ENCODE assay signal across 33 cellular contexts in genomic region chr16:82226327-82226726, GRCh38.
"Had no signal": no experiment of that assay in that cellular context is flagged by ENCODE, and none has a peak within 500 bp of the region (broad histone marks: within the 10 kb centered on the region; RNA-seq: fewer than 3 reads in every experiment).

No MANE protein-coding gene starts in this region.

- H3K27ac ChIP-seq: PC-9, RWPE1, SJCRH30, SK-N-MC had no signal

- H3K27me3 ChIP-seq: MG63, SJCRH30 had no signal

- H3K9me3 ChIP-seq: MG63, SJCRH30 had no signal

- H3K4me1 ChIP-seq: SJCRH30 had no signal

- DNase-seq: Kasumi-1, MG63, NCI-H1048, NCI-H1092 treated with DMSO at 0.1 percent for 48 hours, NCI-H1105 treated with DMSO at 0.1 percent for 48 hours, NCI-H1417, NCI-H1436, NCI-H146, NCI-H1694, NCI-H187, NCI-H1930, NCI-H2029 treated with DMSO at 0.1 percent for 48 hours, NCI-H2081 treated with DMSO at 0.1 percent for 48 hours, NCI-H2107, NCI-H2171, NCI-H226, NCI-H446 treated with DMSO at 0.1 percent for 48 hours, NCI-H510A, NCI-H524, NCI-H526, NCI-H69, NCI-H748 treated with DMSO at 0.1 percent for 48 hours, NCI-H82, PC-9, SHP77, SIG-M5, SJCRH30 had no signal

- ATAC-seq: Panc1, Right ventricle myocardium inferior, SK-N-SH treated with all-trans-retinoic acid at 6 μM for 48 hours had no signal

- H2AFZ ChIP-seq: PC-9 had no signal

- H3K4me3 ChIP-seq: MG63, PC-9, SJCRH30, SK-N-MC had no signal

- H3K4me2 ChIP-seq: PC-9 had no signal

- H3K36me3 ChIP-seq: MG63, SJCRH30 had no signal

- FAIRE-seq: RCC 7860 had no signal
